ENCODE assay signal across 1 cellular context in genomic region chr1:143652187-143652586, GRCh38.
TF ChIP-seq lines count a peak whose summit lies in the region.

No MANE protein-coding gene starts in this region.

TF ChIP-seq in GM23338, 12 proteins besides CTCF, POLR2A, EP300 and RAD21 (continued from another document):
- no peak for TF ChIP-seq ZNF462 (CRISPR knock-in tag; IDR thresholded peaks at IDR 0.05)
- no peak for TF ChIP-seq REST (IDR thresholded peaks at IDR 0.05; ENCODE audit: unreplicated experiment)
- no peak for TF ChIP-seq STAT1 (IDR thresholded peaks at IDR 0.05; ENCODE audit: unreplicated experiment)
- no peak for TF ChIP-seq EZH2 (IDR thresholded peaks at IDR 0.05; ENCODE audit: low read depth, unreplicated experiment)
- no peak for TF ChIP-seq CREB1 (CRISPR knock-in tag; IDR thresholded peaks at IDR 0.05; ENCODE audit: low read depth)
